Comparison of ENCODE assay signal across 26 cellular contexts in genomic region chr5:124949862-124950261, GRCh38.
DNase-seq lines count a peak whose midpoint lies in the region; ATAC-seq, FAIRE-seq and TF ChIP-seq lines count a peak whose summit lies in the region.
"Had no signal": no experiment of that assay in that cellular context is flagged by ENCODE, and none has a peak within 500 bp of the region (broad histone marks: within the 10 kb centered on the region; RNA-seq: fewer than 3 reads in every experiment).

No MANE protein-coding gene starts in this region.

- FAIRE-seq in GM18507 (lab: Jason Lieb, UNC) = peak; percentile 21
- FAIRE-seq: A549, GM12892, HTR-8/SVneo had no signal

- no peaks in the 10 kb centered on the region for H3K27me3 Mint-ChIP-seq in activated T-helper 1 cell treated with anti-CD3 and anti-CD28 coated beads, Interleukin-12 subunit alpha, Interleukin-12 subunit beta, Interleukin-2, Interleukin-4 antibody, amounts not matched to agents 30 ng/mL and 10 ng/mL and 1 ng/mL, durations not matched to agents 14 hours and 24 hours and 36 hours (ENCODE audit: insufficient read depth)
- H3K27me3 Mint-ChIP-seq: CD4-positive, alpha-beta T cell; IgD-negative memory B cell had no signal

- H3K4me3 ChIP-seq in ascending aorta (no peak overlapping the region), lung (no peak overlapping the region)
- H3K4me3 ChIP-seq: A549 had no signal

- no peaks in the 10 kb centered on the region for H3K9me3 ChIP-seq in ascending aorta
- no peaks in the 10 kb centered on the region for H3K9me3 ChIP-seq in lung (ENCODE audit: control insufficient read depth in 2 of 2, insufficient read depth in 1 of 2, low read length in 1 of 2)
- H3K9me3 ChIP-seq: A549 had no signal

- H3K4me1 ChIP-seq in ascending aorta (peaks cover 0 to 7% of the 10 kb centered on the region in 2 donors), lung (ENCODE audit: control insufficient read depth in 2 of 2, insufficient read depth in 2 of 2, low read length in 2 of 2) (peaks cover 0 to 3% of the 10 kb centered on the region in 2 donors)
- H3K4me1 ChIP-seq: A549 had no signal

- no peak overlapping the region for H3K27ac Mint-ChIP-seq in activated T-helper 1 cell treated with anti-CD3 and anti-CD28 coated beads, Interleukin-12 subunit alpha, Interleukin-12 subunit beta, Interleukin-2, Interleukin-4 antibody, amounts not matched to agents 30 ng/mL and 10 ng/mL and 1 ng/mL, durations not matched to agents 14 hours and 24 hours and 36 hours
- H3K27ac Mint-ChIP-seq: CD4-positive, alpha-beta T cell; IgD-negative memory B cell had no signal

- H3K36me3 ChIP-seq in ascending aorta (no peaks in the 10 kb centered on the region), lung (ENCODE audit: control insufficient read depth in 2 of 2, insufficient read depth in 2 of 2, low read length in 2 of 2) (no peaks in the 10 kb centered on the region)

- DNase-seq in COLO829 (ENCODE audit: low spot score) = peak; percentile 10
- no peak for DNase-seq in GM18507 (ENCODE audit: extremely low spot score, insufficient read length, low read depth)
- DNase-seq in ascending aorta (ENCODE audit: low spot score in 2 of 2) = peak in 1 of 2 donors; percentile 72
- DNase-seq in lung (ENCODE audit: low spot score) = peak; percentile 4
- DNase-seq in NCI-H2107 (lab: John Stamatoyannopoulos, UW) = no peak
- no peak for DNase-seq in activated T-helper 1 cell treated with anti-CD3 and anti-CD28 coated beads, Interleukin-12 subunit alpha, Interleukin-12 subunit beta, Interleukin-2, Interleukin-4 antibody, amounts not matched to agents 30 ng/mL and 10 ng/mL and 1 ng/mL, durations not matched to agents 14 hours and 24 hours and 36 hours (ENCODE audit: low spot score)
- DNase-seq in kidney glomerular epithelial cell (lab: John Stamatoyannopoulos, UW) = no peak
- DNase-seq: CD4-positive, alpha-beta T cell; DMS153; H9; Karpas-422; MM.1S; NCI-H1092; NCI-H1436 treated with DMSO at 0.1 percent for 48 hours; NCI-H2029; NCI-H2171; NCI-H446; NCI-H748 treated with DMSO at 0.1 percent for 48 hours; NK-92 treated with Interleukin-12 subunit alpha and Interleukin-12 subunit beta, amount 100 ng/mL, for 24 hours; SIG-M5 had no signal

- no peak for ATAC-seq in lung (ENCODE audit: insufficient read depth, low FRiP score)
- ATAC-seq in GM21528 (IDR thresholded peaks at IDR 0.05; ENCODE audit: low FRiP score, unreplicated experiment) = no peak
- ATAC-seq: A549, SK-N-SH treated with all-trans-retinoic acid at 6 μM for 48 hours had no signal

- no peaks in the 10 kb centered on the region for H3K36me3 Mint-ChIP-seq in activated T-helper 1 cell treated with anti-CD3 and anti-CD28 coated beads, Interleukin-12 subunit alpha, Interleukin-12 subunit beta, Interleukin-2, Interleukin-4 antibody, amounts not matched to agents 30 ng/mL and 10 ng/mL and 1 ng/mL, durations not matched to agents 14 hours and 24 hours and 36 hours (ENCODE audit: low read depth)

- H3K9me3 Mint-ChIP-seq in activated T-helper 1 cell treated with anti-CD3 and anti-CD28 coated beads, Interleukin-12 subunit alpha, Interleukin-12 subunit beta, Interleukin-2, Interleukin-4 antibody, amounts not matched to agents 30 ng/mL and 10 ng/mL and 1 ng/mL, durations not matched to agents 14 hours and 24 hours and 36 hours = peaks cover 12% of the 10 kb centered on the region
- H3K9me3 Mint-ChIP-seq: H9, IgD-negative memory B cell had no signal

- H3K27me3 ChIP-seq in ascending aorta (no peaks in the 10 kb centered on the region), lung (ENCODE audit: control insufficient read depth, insufficient read depth) (no peaks in the 10 kb centered on the region)

- H3K27ac ChIP-seq in ascending aorta (peak overlapping the region; percentile 2 to 9), lung (ENCODE audit: low read depth in 1 of 2, low read length in 1 of 2) (no peak overlapping the region)
- H3K27ac ChIP-seq: A549 had no signal

- no peak overlapping the region for H3K4me3 Mint-ChIP-seq in activated T-helper 1 cell treated with anti-CD3 and anti-CD28 coated beads, Interleukin-12 subunit alpha, Interleukin-12 subunit beta, Interleukin-2, Interleukin-4 antibody, amounts not matched to agents 30 ng/mL and 10 ng/mL and 1 ng/mL, durations not matched to agents 14 hours and 24 hours and 36 hours
- H3K4me3 Mint-ChIP-seq: CD4-positive, alpha-beta T cell; H9; IgD-negative memory B cell had no signal

- WGBS in lung, 2 donors = 86 to 90% methylated on average over 4 of the region's 4 CpGs

- TF ChIP-seq CTCF in ascending aorta (IDR thresholded peaks at IDR 0.05) = no peak
- no peak for TF ChIP-seq CTCF in lung (IDR thresholded peaks at IDR 0.05; ENCODE audit: control extremely low read depth, extremely low read depth)

- intact Hi-C loops in ascending aorta (cut with DNase I) = loop anchor here (2.0 to 5.0 kb wide), 2 partner anchors 41 to 298 kb away; no protein-coding TSS in a partner anchor
- intact Hi-C loops in activated T-helper 1 cell treated with anti-CD3 and anti-CD28 coated beads, Interleukin-12 subunit alpha, Interleukin-12 subunit beta, Interleukin-2, Interleukin-4 antibody, amounts not matched to agents 30 ng/mL and 10 ng/mL and 1 ng/mL, durations not matched to agents 14 hours and 24 hours and 36 hours (cut with micrococcal nuclease) = no loop called here

- H3K4me1 Mint-ChIP-seq in activated T-helper 1 cell treated with anti-CD3 and anti-CD28 coated beads, Interleukin-12 subunit alpha, Interleukin-12 subunit beta, Interleukin-2, Interleukin-4 antibody, amounts not matched to agents 30 ng/mL and 10 ng/mL and 1 ng/mL, durations not matched to agents 14 hours and 24 hours and 36 hours (ENCODE audit: low read depth) = no peaks in the 10 kb centered on the region

Comparison
In these comparisons a context has a peak if more than half of its experiments do, and no peak if none do; other contexts are left out.
1. DNase-seq: peak in COLO829 (single experiment) and lung (single experiment); none in GM18507 (single experiment), NCI-H2107 (single experiment), activated T-helper 1 cell treated with anti-CD3 and anti-CD28 coated beads, Interleukin-12 subunit alpha, Interleukin-12 subunit beta, Interleukin-2, Interleukin-4 antibody, amounts not matched to agents 30 ng/mL and 10 ng/mL and 1 ng/mL, durations not matched to agents 14 hours and 24 hours and 36 hours (single experiment) and kidney glomerular epithelial cell (single experiment).
2. H3K27ac ChIP-seq: peak in ascending aorta (2 of 2); none in lung (0 of 2).